ENCODE assay signal across 9 cellular contexts in genomic region chr3:106299300-106300098, GRCh38.
DNase-seq lines count a peak whose midpoint lies in the region; ATAC-seq and TF ChIP-seq lines count a peak whose summit lies in the region.
"Had no signal": no experiment of that assay in that cellular context is flagged by ENCODE, and none has a peak within 500 bp of the region (broad histone marks: within the 10 kb centered on the region; RNA-seq: fewer than 3 reads in every experiment).

No MANE protein-coding gene starts in this region.

- H3K4me1 Mint-ChIP-seq in activated CD8-positive, alpha-beta T cell treated with anti-CD3 and anti-CD28 coated beads, Interleukin-2, amount 10 ng/mL, durations not matched to agents 7 days and 5 days (ENCODE audit: low read depth), result peaks cover 28% of the 10 kb centered on the region

- H3K4me3 Mint-ChIP-seq in activated CD8-positive, alpha-beta T cell treated with anti-CD3 and anti-CD28 coated beads, Interleukin-2, amount 10 ng/mL, durations not matched to agents 7 days and 5 days, result no peak overlapping the region

- CTCF ChIA-PET in activated CD8-positive, alpha-beta T cell treated with anti-CD3 and anti-CD28 coated beads, Interleukin-2, amount 10 ng/mL, durations not matched to agents 7 days and 5 days (lab: Charles Lee), result interaction anchor here (0.7 kb wide), 1 partner anchor 259 kb away, joined by 3 read pairs; no protein-coding TSS in a partner anchor

- DNase-seq in AG10803 (ENCODE audit: low read depth), result peak; percentile 60
- DNase-seq in activated CD8-positive, alpha-beta T cell treated with anti-CD3 and anti-CD28 coated beads, Interleukin-2, amount 10 ng/mL, durations not matched to agents 7 days and 5 days, result no peak
- no peak for DNase-seq in DMS 273 (lab: John Stamatoyannopoulos, UW; ENCODE audit: unreplicated experiment)
- no peak for DNase-seq in Ammon's horn (ENCODE audit: low spot score)
- DNase-seq in erythroblast (lab: John Stamatoyannopoulos, UW), result no peak
- no peak for DNase-seq in SW 1271 (lab: John Stamatoyannopoulos, UW)

- TF ChIP-seq CTCF in AG10803 (conservative IDR thresholded peaks at IDR 0.05; ENCODE audit: low read length), result no peak

- H3K4me3 ChIP-seq in AG10803 (ENCODE audit: low read length), result no peak overlapping the region
- H3K4me3 ChIP-seq: skin epidermis had no signal

- POLR2A ChIA-PET in activated CD8-positive, alpha-beta T cell treated with anti-CD3 and anti-CD28 coated beads, Interleukin-2, amount 10 ng/mL, durations not matched to agents 7 days and 5 days (lab: Charles Lee), result no interaction called here

- H3K9me3 Mint-ChIP-seq in activated CD8-positive, alpha-beta T cell treated with anti-CD3 and anti-CD28 coated beads, Interleukin-2, amount 10 ng/mL, durations not matched to agents 7 days and 5 days (ENCODE audit: insufficient read depth), result no peaks in the 10 kb centered on the region

- H3K27me3 Mint-ChIP-seq in activated CD8-positive, alpha-beta T cell treated with anti-CD3 and anti-CD28 coated beads, Interleukin-2, amount 10 ng/mL, durations not matched to agents 7 days and 5 days (ENCODE audit: low read depth), result no peaks in the 10 kb centered on the region

- ATAC-seq in GM18907 (IDR thresholded peaks at IDR 0.05; ENCODE audit: unreplicated experiment) (peak; percentile 77), HG03039 (IDR thresholded peaks at IDR 0.05; ENCODE audit: unreplicated experiment) (peak; percentile 65)
- peak; percentile 44 for ATAC-seq in activated CD8-positive, alpha-beta T cell treated with anti-CD3 and anti-CD28 coated beads, Interleukin-2, amount 10 ng/mL, durations not matched to agents 7 days and 5 days

- peaks cover 8% of the 10 kb centered on the region for H3K36me3 Mint-ChIP-seq in activated CD8-positive, alpha-beta T cell treated with anti-CD3 and anti-CD28 coated beads, Interleukin-2, amount 10 ng/mL, durations not matched to agents 7 days and 5 days (ENCODE audit: low read depth)

- H3K27ac Mint-ChIP-seq in activated CD8-positive, alpha-beta T cell treated with anti-CD3 and anti-CD28 coated beads, Interleukin-2, amount 10 ng/mL, durations not matched to agents 7 days and 5 days, result no peak overlapping the region

- no peak for TF ChIP-seq POLR2A in erythroblast (IDR thresholded peaks at IDR 0.05; ENCODE audit: low read length)
